ENCODE assay signal across 16 cellular contexts in genomic region chr17:79533116-79533515, GRCh38.
DNase-seq lines count a peak whose midpoint lies in the region; ATAC-seq and TF ChIP-seq lines count a peak whose summit lies in the region.
"Had no signal": no experiment of that assay in that cellular context is flagged by ENCODE, and none has a peak within 500 bp of the region (broad histone marks: within the 10 kb centered on the region; RNA-seq: fewer than 3 reads in every experiment).

No MANE protein-coding gene starts in this region.

- no peaks in the 10 kb centered on the region for H4K20me1 ChIP-seq in OCI-LY7 (ENCODE audit: insufficient read depth, low read length)

- H2AFZ ChIP-seq in OCI-LY7 (ENCODE audit: low read length): no peak overlapping the region
- H2AFZ ChIP-seq: GM23338 had no signal

- peak overlapping the region; percentile 72 for H3K27ac ChIP-seq in angular gyrus (ENCODE audit: low read depth, low read length)
- H3K27ac ChIP-seq in lower lobe of right lung: no peak overlapping the region
- no peak overlapping the region for H3K27ac ChIP-seq in aorta (ENCODE audit: low read depth in 1 of 2, low read length in 2 of 2)
- no peak overlapping the region for H3K27ac ChIP-seq in OCI-LY7 (ENCODE audit: low read depth, low read length, poor library complexity, severe bottlenecking)
- H3K27ac ChIP-seq: 22Rv1 had no signal

- peaks cover 22% of the 10 kb centered on the region for H3K27me3 ChIP-seq in lower lobe of right lung (ENCODE audit: low read depth)
- no peaks in the 10 kb centered on the region for H3K27me3 ChIP-seq in aorta (ENCODE audit: control insufficient read depth in 1 of 2, insufficient read depth in 2 of 2, low read length in 1 of 2)

- no peak overlapping the region for H3K4me2 ChIP-seq in OCI-LY7 (ENCODE audit: low read length)
- H3K4me2 ChIP-seq: GM23338 had no signal

- H3K36me3 ChIP-seq in lower lobe of right lung (no peaks in the 10 kb centered on the region), aorta (ENCODE audit: control insufficient read depth in 1 of 2, insufficient read depth in 2 of 2, low read length in 1 of 2) (no peaks in the 10 kb centered on the region), OCI-LY7 (ENCODE audit: insufficient read depth, low read length) (no peaks in the 10 kb centered on the region)
- H3K36me3 ChIP-seq: HAP-1 had no signal

- ATAC-seq in Right ventricle myocardium inferior: no peak
- ATAC-seq in left ventricle myocardium superior: no peak
- ATAC-seq in lower lobe of right lung: no peak
- no peak for ATAC-seq in aorta (ENCODE audit: low FRiP score)
- ATAC-seq: CD8-positive, alpha-beta T cell; HepG2 had no signal

- DNase-seq in Right ventricle myocardium inferior (ENCODE audit: missing footprints) (peak; percentile 20), left ventricle myocardium superior (no peak), lower lobe of right lung (peak; percentile 32), aorta (peak; percentile 30 to 63), OCI-LY7 (ENCODE audit: low spot score) (no peak), cerebellum (ENCODE audit: low spot score) (no peak)
- DNase-seq: CD8-positive, alpha-beta T cell; COR-L47; DMS153; DMS79 treated with DMSO at 0.1 percent for 48 hours; EL had no signal

- H3K9me3 ChIP-seq in lower lobe of right lung: no peaks in the 10 kb centered on the region
- no peaks in the 10 kb centered on the region for H3K9me3 ChIP-seq in aorta (ENCODE audit: control insufficient read depth, low read length)
- no peaks in the 10 kb centered on the region for H3K9me3 ChIP-seq in OCI-LY7 (ENCODE audit: low read length)
- H3K9me3 ChIP-seq: HAP-1 had no signal

- no TSS peak for BruUV-seq in OCI-LY7 (replicated peaks; lab: Mats Ljungman, UMichigan)

- CTCF ChIA-PET in OCI-LY7 (lab: Charles Lee; ENCODE audit: unreplicated experiment): no interaction called here

- intact Hi-C loops in Right ventricle myocardium inferior (cut with DNase I) (no loop called here), left ventricle myocardium superior (cut with micrococcal nuclease) (no loop called here), lower lobe of right lung (cut with DNase I) (no loop called here), aorta (cut with DNase I) (no loop called here), OCI-LY7 (cut with micrococcal nuclease; ENCODE audit: unreplicated experiment) (no loop called here)

- TF ChIP-seq CTCF in lower lobe of right lung (IDR thresholded peaks at IDR 0.05) (no peak), OCI-LY7 (conservative IDR thresholded peaks at IDR 0.05; ENCODE audit: low read length) (no peak)

- H3K79me2 ChIP-seq in OCI-LY7 (ENCODE audit: insufficient read depth, low read depth, low read length): no peaks in the 10 kb centered on the region

- H3K4me1 ChIP-seq in lower lobe of right lung (no peaks in the 10 kb centered on the region), aorta (ENCODE audit: control insufficient read depth in 1 of 2, insufficient read depth in 2 of 2, low read length in 2 of 2) (no peaks in the 10 kb centered on the region), OCI-LY7 (ENCODE audit: insufficient read depth, low read length, poor library complexity, severe bottlenecking) (no peaks in the 10 kb centered on the region)
- H3K4me1 ChIP-seq: HAP-1 had no signal

- POLR2A ChIA-PET in OCI-LY7 (lab: Charles Lee): no interaction called here

- H3K9me2 ChIP-seq in OCI-LY7 (ENCODE audit: insufficient read depth, low read length): no peaks in the 10 kb centered on the region

- H3K4me3 ChIP-seq in lower lobe of right lung (no peak overlapping the region), aorta (ENCODE audit: low read length in 2 of 2) (no peak overlapping the region), OCI-LY7 (ENCODE audit: low read depth, low read length, poor library complexity, severe bottlenecking) (no peak overlapping the region)
- H3K4me3 ChIP-seq: GM23338, HAP-1 had no signal

- WGBS in aorta, 2 donors: 85 to 89% methylated on average over 12 of the region's 12 CpGs

Comparison
In these comparisons a context has a peak if more than half of its experiments do, and no peak if none do; other contexts are left out.
1. DNase-seq: peak in Right ventricle myocardium inferior (single experiment), lower lobe of right lung (single experiment) and aorta (2 of 2); none in left ventricle myocardium superior (single experiment), OCI-LY7 (single experiment) and cerebellum (single experiment).